26 cellular contexts compared by ENCODE assay signal in the genomic region with DNA sequence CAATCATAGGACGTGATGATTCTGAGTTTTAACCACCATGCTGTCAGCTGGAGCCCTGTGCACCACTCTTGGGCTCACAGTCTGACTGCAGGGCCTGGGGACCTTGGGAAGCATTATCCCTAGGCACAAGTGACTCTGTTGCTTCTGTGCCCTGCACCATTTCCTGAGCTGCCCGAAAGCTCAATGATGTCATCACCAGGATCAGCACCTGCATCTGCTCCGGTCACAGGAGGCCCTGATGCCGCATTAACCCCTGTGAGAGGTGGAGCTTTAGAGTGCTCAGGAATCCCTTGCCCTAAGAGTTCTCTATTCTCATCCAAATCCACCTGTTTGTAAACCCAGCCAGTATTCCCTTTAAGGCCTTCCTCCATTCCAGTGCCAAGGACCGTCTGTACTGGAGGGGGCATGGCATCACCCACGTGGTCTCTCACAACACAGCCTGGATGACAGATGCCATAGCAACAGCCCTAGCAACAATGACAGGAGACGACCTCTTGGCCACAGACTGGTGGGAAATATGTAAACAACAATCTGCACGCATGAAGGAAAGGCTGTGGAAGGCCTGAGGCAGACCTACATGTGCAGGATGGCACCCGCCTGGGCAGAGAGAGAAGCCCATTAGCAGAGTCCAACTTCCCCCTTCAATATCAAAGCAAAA. TPM values are rescaled to one million over a fixed set of nuclear protein-coding genes. Genes with fewer than 3 reads are reported as not detected.
DNase-seq lines count a peak whose midpoint lies in the region; ATAC-seq and TF ChIP-seq lines count a peak whose summit lies in the region.
"Had no signal": no experiment of that assay in that cellular context is flagged by ENCODE, and none has a peak within 500 bp of the region (broad histone marks: within the 10 kb centered on the region; RNA-seq: fewer than 3 reads in every experiment).

No MANE protein-coding gene starts in this region.

- no peak for TF ChIP-seq CTCF in WERI-Rb-1 (IDR thresholded peaks at IDR 0.05; ENCODE audit: low read depth, low read length)

- no peak overlapping the region for H3K27ac Mint-ChIP-seq in activated naive CD4-positive, alpha-beta T cell treated with anti-CD3 and anti-CD28 coated beads, Interleukin-2, amount 50 U/mL, for 72 hours
- H3K27ac Mint-ChIP-seq: activated CD4-positive, alpha-beta memory T cell treated with anti-CD3 and anti-CD28 coated beads, Interleukin-2, amount 10 ng/mL, durations not matched to agents 7 days and 5 days; CD4-positive, alpha-beta memory T cell; effector memory CD8-positive, alpha-beta T cell; memory B cell; T-cell had no signal

- peaks cover 2% of the 10 kb centered on the region for H3K9me3 ChIP-seq in WERI-Rb-1 (ENCODE audit: severe bottlenecking)
- H3K9me3 ChIP-seq: body of pancreas, prostate gland, upper lobe of left lung had no signal

- in situ Hi-C loops in G401 (cut with HindIII; ENCODE audit: low sequenced_read_pairs) = no loop called here

- H3K27ac ChIP-seq in WERI-Rb-1 = no peak overlapping the region
- H3K27ac ChIP-seq: 22Rv1, body of pancreas, foreskin keratinocyte, prostate gland, skin epidermis, upper lobe of left lung had no signal

- H3K36me3 ChIP-seq in WERI-Rb-1 = no peaks in the 10 kb centered on the region
- H3K36me3 ChIP-seq: prostate gland, upper lobe of left lung had no signal

- peak; percentile 70 for DNase-seq in DMS 273 (lab: John Stamatoyannopoulos, UW; ENCODE audit: unreplicated experiment)
- no peak for DNase-seq in DMS 273 treated with DMSO at 0.1 percent for 48 hours (lab: John Stamatoyannopoulos, UW)
- DNase-seq in G401 (ENCODE audit: low spot score) = peak; percentile 97
- peak; percentile 55 for DNase-seq in WERI-Rb-1
- DNase-seq in globus pallidus (ENCODE audit: low spot score) = peak; percentile 38
- DNase-seq in stimulated activated CD4-positive, alpha-beta T cell treated with anti-CD3 and anti-CD28 coated beads, Interleukin-4, amount 100 ng/mL, for 4 hours = no peak
- no peak for DNase-seq in NCI-H1436 (lab: John Stamatoyannopoulos, UW)
- no peak for DNase-seq in activated naive CD4-positive, alpha-beta T cell treated with anti-CD3 and anti-CD28 coated beads, Interleukin-2, amount 50 U/mL, for 72 hours (ENCODE audit: low spot score in 2 of 2)
- DNase-seq: activated CD4-positive, alpha-beta memory T cell treated with anti-CD3 and anti-CD28 coated beads, Interleukin-2, amount 10 ng/mL, durations not matched to agents 7 days and 5 days; activated CD4-positive, CD25-positive, alpha-beta regulatory T cell treated with anti-CD3 and anti-CD28 coated beads, Interleukin-2, amount 50 U/mL, for 72 hours; activated effector memory CD4-positive, alpha-beta T cell treated with anti-CD3 and anti-CD28 coated beads, Interleukin-2, amount 50 U/mL, for 16 hours; body of pancreas; CD4-positive, alpha-beta memory T cell; DMS153; effector memory CD8-positive, alpha-beta T cell; foreskin keratinocyte; GDM1; NCI-H1436 treated with DMSO at 0.1 percent for 48 hours; SIG-M5; T-cell; upper lobe of left lung had no signal

- no peaks in the 10 kb centered on the region for H3K9me3 Mint-ChIP-seq in activated naive CD4-positive, alpha-beta T cell treated with anti-CD3 and anti-CD28 coated beads, Interleukin-2, amount 50 U/mL, for 72 hours
- H3K9me3 Mint-ChIP-seq: activated CD4-positive, alpha-beta memory T cell treated with anti-CD3 and anti-CD28 coated beads, Interleukin-2, amount 10 ng/mL, durations not matched to agents 7 days and 5 days; CD4-positive, alpha-beta memory T cell; effector memory CD8-positive, alpha-beta T cell had no signal

- no peak overlapping the region for H3K4me3 ChIP-seq in WERI-Rb-1 (ENCODE audit: low read depth, low read length)
- H3K4me3 ChIP-seq: body of pancreas, prostate gland, skin epidermis, upper lobe of left lung had no signal

- no peaks in the 10 kb centered on the region for H3K36me3 Mint-ChIP-seq in activated naive CD4-positive, alpha-beta T cell treated with anti-CD3 and anti-CD28 coated beads, Interleukin-2, amount 50 U/mL, for 72 hours
- H3K36me3 Mint-ChIP-seq: CD4-positive, alpha-beta memory T cell; memory B cell; T-cell had no signal

- peaks cover 4% of the 10 kb centered on the region for H3K27me3 ChIP-seq in WERI-Rb-1 (ENCODE audit: insufficient read depth, low read depth, severe bottlenecking)
- H3K27me3 ChIP-seq: body of pancreas, foreskin keratinocyte, upper lobe of left lung had no signal

- ATAC-seq in activated naive CD4-positive, alpha-beta T cell treated with anti-CD3 and anti-CD28 coated beads, Interleukin-2, amount 50 U/mL, for 72 hours = no peak
- ATAC-seq: body of pancreas; effector memory CD8-positive, alpha-beta T cell; foreskin keratinocyte; Panc1; T-cell had no signal

RNA-seq across cellular contexts. Expression of gene NTRK3, which starts 37.9 kb away (rescaled TPM):
- total RNA-seq in G401 (2014; rRNA removed; shearing (Covaris generic)) = 2.5 and 6.8 TPM in 2 replicates
- total RNA-seq in activated naive CD4-positive, alpha-beta T cell treated with anti-CD3 and anti-CD28 coated beads, Interleukin-2, amount 50 U/mL, for 72 hours = 1 to 10 TPM in 1 of 2 donors, under 1 TPM in 1; 0.71 to 4.0 TPM
- total RNA-seq: activated CD4-positive, alpha-beta memory T cell treated with anti-CD3 and anti-CD28 coated beads, Interleukin-2, amount 10 ng/mL, durations not matched to agents 7 days and 5 days; foreskin keratinocyte; T-cell had no signal

Comparison
In these comparisons a context has a peak if more than half of its experiments do, and no peak if none do; other contexts are left out.
1. DNase-seq: peak in DMS 273 (single experiment), G401 (single experiment), WERI-Rb-1 (single experiment) and globus pallidus (single experiment); none in DMS 273 treated with DMSO at 0.1 percent for 48 hours (single experiment), stimulated activated CD4-positive, alpha-beta T cell treated with anti-CD3 and anti-CD28 coated beads, Interleukin-4, amount 100 ng/mL, for 4 hours (0 of 2), NCI-H1436 (single experiment) and activated naive CD4-positive, alpha-beta T cell treated with anti-CD3 and anti-CD28 coated beads, Interleukin-2, amount 50 U/mL, for 72 hours (0 of 2).